1 cellular context compared by ENCODE assay signal in the genomic region with DNA sequence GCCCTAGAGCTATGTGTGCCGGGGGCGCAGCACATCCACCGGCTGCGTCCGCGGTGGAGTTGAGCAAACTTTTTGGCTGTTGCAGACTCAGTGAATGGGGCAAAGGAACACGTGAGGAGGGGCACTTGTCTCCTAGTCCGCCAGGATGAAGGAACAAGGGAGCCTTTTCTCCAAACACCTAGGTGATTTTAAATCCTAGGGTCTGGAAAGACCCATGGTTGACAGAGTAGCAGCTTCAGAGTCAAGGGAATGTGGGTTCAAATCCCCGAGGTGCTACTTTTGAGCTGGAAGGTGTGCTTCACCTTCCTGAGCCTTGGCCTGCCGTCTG.
TF ChIP-seq lines count a peak whose summit lies in the region.

No MANE protein-coding gene starts in this region.

TF ChIP-seq in GM23338, 12 proteins besides CTCF, POLR2A, EP300 and RAD21 (continued from another document):
- TF ChIP-seq, protein P1, sequence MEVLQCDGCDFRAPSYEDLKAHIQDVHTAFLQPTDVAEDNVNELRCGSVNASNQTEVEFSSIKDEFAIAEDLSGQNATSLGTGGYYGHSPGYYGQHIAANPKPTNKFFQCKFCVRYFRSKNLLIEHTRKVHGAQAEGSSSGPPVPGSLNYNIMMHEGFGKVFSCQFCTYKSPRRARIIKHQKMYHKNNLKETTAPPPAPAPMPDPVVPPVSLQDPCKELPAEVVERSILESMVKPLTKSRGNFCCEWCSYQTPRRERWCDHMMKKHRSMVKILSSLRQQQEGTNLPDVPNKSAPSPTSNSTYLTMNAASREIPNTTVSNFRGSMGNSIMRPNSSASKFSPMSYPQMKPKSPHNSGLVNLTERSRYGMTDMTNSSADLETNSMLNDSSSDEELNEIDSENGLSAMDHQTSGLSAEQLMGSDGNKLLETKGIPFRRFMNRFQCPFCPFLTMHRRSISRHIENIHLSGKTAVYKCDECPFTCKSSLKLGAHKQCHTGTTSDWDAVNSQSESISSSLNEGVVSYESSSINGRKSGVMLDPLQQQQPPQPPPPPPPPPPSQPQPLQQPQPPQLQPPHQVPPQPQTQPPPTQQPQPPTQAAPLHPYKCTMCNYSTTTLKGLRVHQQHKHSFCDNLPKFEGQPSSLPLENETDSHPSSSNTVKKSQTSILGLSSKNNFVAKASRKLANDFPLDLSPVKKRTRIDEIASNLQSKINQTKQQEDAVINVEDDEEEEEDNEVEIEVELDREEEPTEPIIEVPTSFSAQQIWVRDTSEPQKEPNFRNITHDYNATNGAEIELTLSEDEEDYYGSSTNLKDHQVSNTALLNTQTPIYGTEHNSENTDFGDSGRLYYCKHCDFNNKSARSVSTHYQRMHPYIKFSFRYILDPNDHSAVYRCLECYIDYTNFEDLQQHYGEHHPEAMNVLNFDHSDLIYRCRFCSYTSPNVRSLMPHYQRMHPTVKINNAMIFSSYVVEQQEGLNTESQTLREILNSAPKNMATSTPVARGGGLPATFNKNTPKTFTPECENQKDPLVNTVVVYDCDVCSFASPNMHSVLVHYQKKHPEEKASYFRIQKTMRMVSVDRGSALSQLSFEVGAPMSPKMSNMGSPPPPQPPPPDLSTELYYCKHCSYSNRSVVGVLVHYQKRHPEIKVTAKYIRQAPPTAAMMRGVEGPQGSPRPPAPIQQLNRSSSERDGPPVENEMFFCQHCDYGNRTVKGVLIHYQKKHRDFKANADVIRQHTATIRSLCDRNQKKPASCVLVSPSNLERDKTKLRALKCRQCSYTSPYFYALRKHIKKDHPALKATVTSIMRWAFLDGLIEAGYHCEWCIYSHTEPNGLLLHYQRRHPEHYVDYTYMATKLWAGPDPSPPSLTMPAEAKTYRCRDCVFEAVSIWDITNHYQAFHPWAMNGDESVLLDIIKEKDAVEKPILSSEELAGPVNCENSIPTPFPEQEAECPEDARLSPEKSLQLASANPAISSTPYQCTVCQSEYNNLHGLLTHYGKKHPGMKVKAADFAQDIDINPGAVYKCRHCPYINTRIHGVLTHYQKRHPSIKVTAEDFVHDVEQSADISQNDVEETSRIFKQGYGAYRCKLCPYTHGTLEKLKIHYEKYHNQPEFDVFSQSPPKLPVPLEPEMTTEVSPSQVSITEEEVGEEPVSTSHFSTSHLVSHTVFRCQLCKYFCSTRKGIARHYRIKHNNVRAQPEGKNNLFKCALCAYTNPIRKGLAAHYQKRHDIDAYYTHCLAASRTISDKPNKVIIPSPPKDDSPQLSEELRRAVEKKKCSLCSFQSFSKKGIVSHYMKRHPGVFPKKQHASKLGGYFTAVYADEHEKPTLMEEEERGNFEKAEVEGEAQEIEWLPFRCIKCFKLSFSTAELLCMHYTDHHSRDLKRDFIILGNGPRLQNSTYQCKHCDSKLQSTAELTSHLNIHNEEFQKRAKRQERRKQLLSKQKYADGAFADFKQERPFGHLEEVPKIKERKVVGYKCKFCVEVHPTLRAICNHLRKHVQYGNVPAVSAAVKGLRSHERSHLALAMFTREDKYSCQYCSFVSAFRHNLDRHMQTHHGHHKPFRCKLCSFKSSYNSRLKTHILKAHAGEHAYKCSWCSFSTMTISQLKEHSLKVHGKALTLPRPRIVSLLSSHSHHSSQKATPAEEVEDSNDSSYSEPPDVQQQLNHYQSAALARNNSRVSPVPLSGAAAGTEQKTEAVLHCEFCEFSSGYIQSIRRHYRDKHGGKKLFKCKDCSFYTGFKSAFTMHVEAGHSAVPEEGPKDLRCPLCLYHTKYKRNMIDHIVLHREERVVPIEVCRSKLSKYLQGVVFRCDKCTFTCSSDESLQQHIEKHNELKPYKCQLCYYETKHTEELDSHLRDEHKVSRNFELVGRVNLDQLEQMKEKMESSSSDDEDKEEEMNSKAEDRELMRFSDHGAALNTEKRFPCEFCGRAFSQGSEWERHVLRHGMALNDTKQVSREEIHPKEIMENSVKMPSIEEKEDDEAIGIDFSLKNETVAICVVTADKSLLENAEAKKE (CRISPR knock-in tag; IDR thresholded peaks at IDR 0.05) = no peak
- TF ChIP-seq STAT1 (IDR thresholded peaks at IDR 0.05; ENCODE audit: unreplicated experiment) = no peak
